ENCODE assay signal across 25 cellular contexts in the genomic region with DNA sequence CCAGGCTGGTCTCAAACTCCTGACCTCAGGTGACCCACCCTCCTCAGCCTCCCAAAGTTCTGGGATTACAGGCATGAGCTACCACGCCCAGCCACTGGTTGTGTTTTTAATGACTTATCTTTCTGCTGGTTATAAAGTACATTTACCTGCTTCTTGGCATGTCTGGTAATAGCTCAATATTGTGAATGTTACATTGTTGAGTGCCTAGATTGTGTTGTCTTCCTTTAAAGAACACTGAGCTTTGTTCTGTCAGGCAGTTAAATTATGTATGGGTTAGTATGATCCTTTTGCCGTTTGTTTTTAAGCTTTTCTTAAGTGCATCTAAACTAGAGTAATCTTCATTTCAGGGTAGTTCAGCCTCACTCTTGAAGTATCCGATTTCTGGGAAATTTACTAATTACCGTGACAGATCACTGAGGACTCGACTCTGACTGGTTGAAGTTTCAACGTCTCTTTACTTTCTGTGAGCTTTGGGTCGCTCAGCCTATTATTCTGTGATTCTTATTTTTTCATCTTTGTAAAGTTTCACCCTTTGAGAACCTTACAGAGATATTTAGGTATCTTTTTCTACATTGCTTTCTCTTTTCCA.
"Had no signal": no experiment of that assay in that cellular context is flagged by ENCODE, and none has a peak within 500 bp of the region (broad histone marks: within the 10 kb centered on the region; RNA-seq: fewer than 3 reads in every experiment).

No MANE protein-coding gene starts in this region.

- ATAC-seq: effector memory CD8-positive, alpha-beta T cell; esophagus mucosa; gastrocnemius medialis; heart right ventricle; left cardiac atrium; left lung; left ventricle myocardium superior; lower lobe of right lung; naive thymus-derived CD4-positive, alpha-beta T cell had no signal

- H3K27ac Mint-ChIP-seq: dendritic cell treated with granulocyte-macrophage colony-stimulating factor and Interleukin-4, amounts not matched to agents 40 ng/mL and 50 ng/mL, for 4 days; effector memory CD8-positive, alpha-beta T cell; endodermal cell; memory B cell; naive thymus-derived CD4-positive, alpha-beta T cell had no signal

- H3K4me1 Mint-ChIP-seq: memory B cell had no signal

- H3K36me3 ChIP-seq: colonic mucosa, esophagus squamous epithelium, gastrocnemius medialis, heart right ventricle, left lung, lower lobe of right lung had no signal

- H3K9me3 Mint-ChIP-seq: endodermal cell, memory B cell had no signal

- DNase-seq: colonic mucosa; cortex of kidney; effector CD8-positive, alpha-beta T cell; effector memory CD8-positive, alpha-beta T cell; endodermal cell; erythroblast; esophagus squamous epithelium; foreskin fibroblast; foreskin melanocyte; gastrocnemius medialis; glutamatergic neuron; head of caudate nucleus; heart right ventricle; hippocampal formation; left cardiac atrium; left lung; left ventricle myocardium superior; lower lobe of right lung; mesendoderm; midbrain; naive thymus-derived CD4-positive, alpha-beta T cell had no signal

- H3K9me3 ChIP-seq: colonic mucosa, esophagus squamous epithelium, gastrocnemius medialis, heart right ventricle, left lung, lower lobe of right lung had no signal

- H3K4me1 ChIP-seq: colonic mucosa, esophagus squamous epithelium, gastrocnemius medialis, heart right ventricle, left lung, lower lobe of right lung had no signal

- H3K27ac ChIP-seq: colonic mucosa, epithelial cell of prostate, esophagus squamous epithelium, gastrocnemius medialis, heart right ventricle, left lung, lower lobe of right lung had no signal

- H3K36me3 Mint-ChIP-seq: memory B cell had no signal

- H3K27me3 ChIP-seq: colonic mucosa, esophagus squamous epithelium, gastrocnemius medialis, heart right ventricle, left lung had no signal

- H3K4me3 ChIP-seq: colonic mucosa, esophagus squamous epithelium, gastrocnemius medialis, heart right ventricle, left lung, lower lobe of right lung had no signal

- H3K4me3 Mint-ChIP-seq: dendritic cell treated with granulocyte-macrophage colony-stimulating factor and Interleukin-4, amounts not matched to agents 40 ng/mL and 50 ng/mL, for 4 days; effector memory CD8-positive, alpha-beta T cell; endodermal cell; memory B cell; naive thymus-derived CD4-positive, alpha-beta T cell had no signal

- H3K27me3 Mint-ChIP-seq: dendritic cell treated with granulocyte-macrophage colony-stimulating factor and Interleukin-4, amounts not matched to agents 40 ng/mL and 50 ng/mL, for 4 days; effector memory CD8-positive, alpha-beta T cell; memory B cell had no signal
